Comparison of ENCODE assay signal across 38 cellular contexts in the genomic region with DNA sequence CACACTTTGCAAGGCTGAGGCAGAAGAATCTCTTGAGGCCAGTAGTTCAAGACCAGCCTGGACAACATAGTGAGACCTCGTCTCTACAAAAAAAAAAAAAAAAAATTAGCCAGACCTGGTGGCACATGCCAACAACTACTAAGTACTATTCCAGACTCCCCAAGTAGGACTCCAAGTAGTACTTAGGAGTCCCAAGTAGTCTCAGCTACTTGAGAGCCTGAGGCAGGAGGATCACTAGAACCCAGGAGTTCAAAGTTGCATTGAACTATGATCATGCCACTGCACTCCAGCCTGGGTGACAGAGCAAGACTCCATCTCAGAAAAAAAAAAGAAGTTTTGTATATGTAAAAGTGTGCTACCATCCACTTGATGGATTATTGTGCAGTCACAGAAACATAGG.
"Had no signal": no experiment of that assay in that cellular context is flagged by ENCODE, and none has a peak within 500 bp of the region (broad histone marks: within the 10 kb centered on the region; RNA-seq: fewer than 3 reads in every experiment).

No MANE protein-coding gene starts in this region.

- ATAC-seq: activated naive CD4-positive, alpha-beta T cell treated with anti-CD3 and anti-CD28 coated beads, Interleukin-2, amount 50 U/mL, for 72 hours; activated naive CD8-positive, alpha-beta T cell treated with anti-CD3 and anti-CD28 coated beads, Interleukin-2, amount 50 U/mL, for 24 hours; activated T-cell treated with anti-CD3 and anti-CD28 coated beads, Interleukin-2, amount 50 U/mL, for 72 hours; activated T-helper 17 cell treated with anti-CD3 and anti-CD28 coated beads, Interleukin-2, amount 50 U/mL, for 72 hours; body of pancreas had no signal

- H3K9me3 Mint-ChIP-seq: activated naive CD4-positive, alpha-beta T cell treated with anti-CD3 and anti-CD28 coated beads for 36 hours; activated naive CD4-positive, alpha-beta T cell treated with anti-CD3 and anti-CD28 coated beads, Interleukin-2, amount 10 ng/mL, durations not matched to agents 7 days and 5 days; activated naive CD4-positive, alpha-beta T cell treated with anti-CD3 and anti-CD28 coated beads, Interleukin-2, amount 50 U/mL, for 24 hours; activated naive CD4-positive, alpha-beta T cell treated with anti-CD3 and anti-CD28 coated beads, Interleukin-2, amount 50 U/mL, for 72 hours; activated naive CD8-positive, alpha-beta T cell treated with anti-CD3 and anti-CD28 coated beads for 36 hours; activated naive CD8-positive, alpha-beta T cell treated with anti-CD3 and anti-CD28 coated beads, Interleukin-2, amount 10 ng/mL, durations not matched to agents 7 days and 5 days; activated naive CD8-positive, alpha-beta T cell treated with anti-CD3 and anti-CD28 coated beads, Interleukin-2, amount 50 U/mL, for 24 hours; activated T-cell treated with anti-CD3 and anti-CD28 coated beads, Interleukin-2, amount 50 U/mL, for 24 hours; activated T-cell treated with anti-CD3 and anti-CD28 coated beads, Interleukin-2, amount 50 U/mL, for 72 hours; activated T-helper 1 cell treated with anti-CD3 and anti-CD28 coated beads, Interleukin-12 subunit alpha, Interleukin-12 subunit beta, Interleukin-2, Interleukin-4 antibody, amounts not matched to agents 30 ng/mL and 10 ng/mL and 1 ng/mL, durations not matched to agents 14 hours and 24 hours and 36 hours; activated T-helper 17 cell treated with anti-CD3 and anti-CD28 coated beads, Interleukin-2, amount 50 U/mL, for 72 hours; activated T-helper 2 cell treated with anti-CD3 and anti-CD28 coated beads, Interferon-gamma antibody, Interleukin-2, Interleukin-4, amounts not matched to agents 10 μg/mL and 5 μg/mL and 100 μg/mL, durations not matched to agents 14 hours and 24 hours and 36 hours; brain; central memory CD8-positive, alpha-beta T cell had no signal

- H3K36me3 Mint-ChIP-seq: activated naive CD4-positive, alpha-beta T cell treated with anti-CD3 and anti-CD28 coated beads, Interleukin-2, amount 10 ng/mL, durations not matched to agents 7 days and 5 days; activated naive CD4-positive, alpha-beta T cell treated with anti-CD3 and anti-CD28 coated beads, Interleukin-2, amount 50 U/mL, for 24 hours; activated naive CD4-positive, alpha-beta T cell treated with anti-CD3 and anti-CD28 coated beads, Interleukin-2, amount 50 U/mL, for 72 hours; activated naive CD8-positive, alpha-beta T cell; activated naive CD8-positive, alpha-beta T cell treated with anti-CD3 and anti-CD28 coated beads for 36 hours; activated naive CD8-positive, alpha-beta T cell treated with anti-CD3 and anti-CD28 coated beads, Interleukin-2, amount 10 ng/mL, durations not matched to agents 7 days and 5 days; brain had no signal

- H3K27me3 ChIP-seq: adrenal gland, ascending aorta, body of pancreas, brain microvascular endothelial cell, breast epithelium, cardiac muscle cell had no signal

- DNase-seq: activated effector memory CD4-positive, alpha-beta T cell treated with anti-CD3 and anti-CD28 coated beads, Interleukin-2, amount 50 U/mL, for 16 hours; activated effector memory CD4-positive, alpha-beta T cell treated with Interleukin-2 at 50 U/mL for 16 hours; activated gamma-delta T cell; activated gamma-delta T cell treated with Interleukin-2 at 50 U/mL for 16 hours; activated naive CD4-positive, alpha-beta T cell; activated naive CD4-positive, alpha-beta T cell treated with anti-CD3 and anti-CD28 coated beads for 36 hours; activated naive CD4-positive, alpha-beta T cell treated with anti-CD3 and anti-CD28 coated beads, Interleukin-2, amount 10 ng/mL, durations not matched to agents 7 days and 5 days; activated naive CD4-positive, alpha-beta T cell treated with anti-CD3 and anti-CD28 coated beads, Interleukin-2, amount 50 U/mL, for 16 hours; activated naive CD4-positive, alpha-beta T cell treated with Interleukin-2 at 50 U/mL for 16 hours; activated naive CD8-positive, alpha-beta T cell treated with anti-CD3 and anti-CD28 coated beads for 36 hours; activated naive CD8-positive, alpha-beta T cell treated with anti-CD3 and anti-CD28 coated beads, Interleukin-2, amount 10 ng/mL, durations not matched to agents 7 days and 5 days; activated naive CD8-positive, alpha-beta T cell treated with anti-CD3 and anti-CD28 coated beads, Interleukin-2, amount 50 U/mL, for 24 hours; activated T-cell treated with anti-CD3 and anti-CD28 coated beads for 4 hours; activated T-cell treated with anti-CD3 and anti-CD28 coated beads, Interleukin-2, amount 50 U/mL, for 1 hour; activated T-cell treated with anti-CD3 and anti-CD28 coated beads, Interleukin-2, amount 50 U/mL, for 24 hours; activated T-cell treated with anti-CD3 and anti-CD28 coated beads, Interleukin-2, amount 50 U/mL, for 48 hours; activated T-cell treated with anti-CD3 and anti-CD28 coated beads, Interleukin-2, amount 50 U/mL, for 72 hours; adrenal gland; amniotic stem cell; amygdala; anterior cingulate cortex; aorta; body of pancreas; brain microvascular endothelial cell; caudate nucleus; central memory CD4-positive, alpha-beta T cell; cerebellar nuclear complex had no signal

- H3K27ac Mint-ChIP-seq: activated naive CD4-positive, alpha-beta T cell treated with anti-CD3 and anti-CD28 coated beads for 36 hours; activated naive CD4-positive, alpha-beta T cell treated with anti-CD3 and anti-CD28 coated beads, Interleukin-2, amount 10 ng/mL, durations not matched to agents 7 days and 5 days; activated naive CD4-positive, alpha-beta T cell treated with anti-CD3 and anti-CD28 coated beads, Interleukin-2, amount 50 U/mL, for 24 hours; activated naive CD4-positive, alpha-beta T cell treated with anti-CD3 and anti-CD28 coated beads, Interleukin-2, amount 50 U/mL, for 72 hours; activated naive CD8-positive, alpha-beta T cell; activated naive CD8-positive, alpha-beta T cell treated with anti-CD3 and anti-CD28 coated beads for 36 hours; activated naive CD8-positive, alpha-beta T cell treated with anti-CD3 and anti-CD28 coated beads, Interleukin-2, amount 10 ng/mL, durations not matched to agents 7 days and 5 days; activated naive CD8-positive, alpha-beta T cell treated with anti-CD3 and anti-CD28 coated beads, Interleukin-2, amount 50 U/mL, for 24 hours; activated T-cell treated with anti-CD3 and anti-CD28 coated beads, Interleukin-2, amount 50 U/mL, for 24 hours; activated T-cell treated with anti-CD3 and anti-CD28 coated beads, Interleukin-2, amount 50 U/mL, for 72 hours; activated T-helper 1 cell treated with anti-CD3 and anti-CD28 coated beads, Interleukin-12 subunit alpha, Interleukin-12 subunit beta, Interleukin-2, Interleukin-4 antibody, amounts not matched to agents 30 ng/mL and 10 ng/mL and 1 ng/mL, durations not matched to agents 14 hours and 24 hours and 36 hours; activated T-helper 17 cell treated with anti-CD3 and anti-CD28 coated beads, Interleukin-2, amount 50 U/mL, for 72 hours; activated T-helper 2 cell treated with anti-CD3 and anti-CD28 coated beads, Interferon-gamma antibody, Interleukin-2, Interleukin-4, amounts not matched to agents 10 μg/mL and 5 μg/mL and 100 μg/mL, durations not matched to agents 14 hours and 24 hours and 36 hours; brain had no signal

- H3K4me1 Mint-ChIP-seq: activated naive CD4-positive, alpha-beta T cell treated with anti-CD3 and anti-CD28 coated beads, Interleukin-2, amount 10 ng/mL, durations not matched to agents 7 days and 5 days; activated naive CD4-positive, alpha-beta T cell treated with anti-CD3 and anti-CD28 coated beads, Interleukin-2, amount 50 U/mL, for 24 hours; activated naive CD8-positive, alpha-beta T cell treated with anti-CD3 and anti-CD28 coated beads for 36 hours; activated naive CD8-positive, alpha-beta T cell treated with anti-CD3 and anti-CD28 coated beads, Interleukin-2, amount 10 ng/mL, durations not matched to agents 7 days and 5 days; activated naive CD8-positive, alpha-beta T cell treated with anti-CD3 and anti-CD28 coated beads, Interleukin-2, amount 50 U/mL, for 24 hours; activated T-helper 17 cell treated with anti-CD3 and anti-CD28 coated beads, Interleukin-2, amount 50 U/mL, for 72 hours; central memory CD8-positive, alpha-beta T cell had no signal

- H3K9me3 ChIP-seq: adrenal gland, ascending aorta, body of pancreas, breast epithelium had no signal

- H3K27ac ChIP-seq: adrenal gland, ascending aorta, body of pancreas, brain microvascular endothelial cell, breast epithelium, cardiac muscle cell had no signal

- H3K27me3 Mint-ChIP-seq: activated naive CD4-positive, alpha-beta T cell treated with anti-CD3 and anti-CD28 coated beads, Interleukin-2, amount 10 ng/mL, durations not matched to agents 7 days and 5 days; activated naive CD4-positive, alpha-beta T cell treated with anti-CD3 and anti-CD28 coated beads, Interleukin-2, amount 50 U/mL, for 24 hours; activated naive CD8-positive, alpha-beta T cell; activated naive CD8-positive, alpha-beta T cell treated with anti-CD3 and anti-CD28 coated beads for 36 hours; activated naive CD8-positive, alpha-beta T cell treated with anti-CD3 and anti-CD28 coated beads, Interleukin-2, amount 10 ng/mL, durations not matched to agents 7 days and 5 days; activated naive CD8-positive, alpha-beta T cell treated with anti-CD3 and anti-CD28 coated beads, Interleukin-2, amount 50 U/mL, for 24 hours; activated T-cell treated with anti-CD3 and anti-CD28 coated beads, Interleukin-2, amount 50 U/mL, for 24 hours; activated T-helper 17 cell treated with anti-CD3 and anti-CD28 coated beads, Interleukin-2, amount 50 U/mL, for 72 hours; brain; central memory CD8-positive, alpha-beta T cell had no signal

- H3K36me3 ChIP-seq: adrenal gland, ascending aorta, brain microvascular endothelial cell, breast epithelium, cardiac muscle cell had no signal

- H3K4me3 ChIP-seq: adrenal gland, ascending aorta, body of pancreas, breast epithelium, cardiac muscle cell had no signal

- H3K4me3 Mint-ChIP-seq: activated naive CD4-positive, alpha-beta T cell treated with anti-CD3 and anti-CD28 coated beads for 36 hours; activated naive CD4-positive, alpha-beta T cell treated with anti-CD3 and anti-CD28 coated beads, Interleukin-2, amount 10 ng/mL, durations not matched to agents 7 days and 5 days; activated naive CD4-positive, alpha-beta T cell treated with anti-CD3 and anti-CD28 coated beads, Interleukin-2, amount 50 U/mL, for 24 hours; activated naive CD8-positive, alpha-beta T cell; activated naive CD8-positive, alpha-beta T cell treated with anti-CD3 and anti-CD28 coated beads for 36 hours; activated naive CD8-positive, alpha-beta T cell treated with anti-CD3 and anti-CD28 coated beads, Interleukin-2, amount 10 ng/mL, durations not matched to agents 7 days and 5 days; activated naive CD8-positive, alpha-beta T cell treated with anti-CD3 and anti-CD28 coated beads, Interleukin-2, amount 50 U/mL, for 24 hours; activated T-cell treated with anti-CD3 and anti-CD28 coated beads, Interleukin-2, amount 50 U/mL, for 24 hours; activated T-cell treated with anti-CD3 and anti-CD28 coated beads, Interleukin-2, amount 50 U/mL, for 72 hours; activated T-helper 1 cell treated with anti-CD3 and anti-CD28 coated beads, Interleukin-12 subunit alpha, Interleukin-12 subunit beta, Interleukin-2, Interleukin-4 antibody, amounts not matched to agents 30 ng/mL and 10 ng/mL and 1 ng/mL, durations not matched to agents 14 hours and 24 hours and 36 hours; activated T-helper 17 cell treated with anti-CD3 and anti-CD28 coated beads, Interleukin-2, amount 50 U/mL, for 72 hours; brain; central memory CD8-positive, alpha-beta T cell had no signal

- H3K4me1 ChIP-seq: adrenal gland, ascending aorta, body of pancreas, breast epithelium had no signal
